Comparison of ENCODE assay signal across 16 cellular contexts in the genomic region with DNA sequence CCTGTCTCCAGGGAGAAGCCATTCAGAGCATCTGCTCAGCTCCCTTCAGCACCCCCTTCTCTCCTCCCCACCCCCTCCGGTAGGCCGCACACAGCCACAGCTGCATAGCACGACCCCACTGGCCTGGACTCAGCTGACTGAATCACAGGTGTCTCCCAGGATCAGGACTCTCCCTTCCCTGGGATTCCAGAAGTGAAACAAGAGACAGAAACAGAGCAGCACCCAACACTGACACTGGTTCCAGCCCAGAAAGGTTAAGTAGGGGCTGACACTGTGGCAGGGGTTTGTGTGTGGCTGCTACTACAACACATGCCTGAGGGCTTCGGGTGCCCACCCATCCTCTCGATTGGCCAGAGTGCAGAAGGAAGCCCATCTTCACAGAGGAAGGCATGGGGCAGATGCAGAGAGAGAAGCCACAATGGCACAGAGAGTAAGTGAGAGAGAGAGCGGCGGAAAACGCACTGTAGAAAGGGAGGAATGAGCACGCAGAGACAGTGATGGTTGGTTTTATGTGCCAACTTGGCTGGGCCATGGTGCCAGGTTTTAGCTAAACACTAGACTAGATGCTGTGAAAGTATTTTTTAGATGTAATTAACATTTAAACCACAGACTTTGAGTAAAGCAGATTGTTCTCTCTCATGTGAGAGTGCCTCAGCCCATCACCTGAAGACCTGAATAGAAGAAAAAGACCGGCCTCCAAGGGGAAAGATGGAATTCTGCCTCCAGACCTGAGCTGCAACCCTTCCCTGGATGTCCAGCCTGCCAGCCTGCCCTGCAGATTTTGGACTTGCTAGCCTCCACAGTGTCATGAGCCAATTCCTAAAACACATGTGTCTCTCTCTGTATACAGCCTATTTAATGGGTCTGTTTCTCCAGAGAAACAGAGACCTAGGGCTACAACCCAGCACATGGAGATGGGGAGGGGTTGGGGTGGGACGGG.
DNase-seq lines count a peak whose midpoint lies in the region; ATAC-seq, FAIRE-seq and TF ChIP-seq lines count a peak whose summit lies in the region.
"Had no signal": no experiment of that assay in that cellular context is flagged by ENCODE, and none has a peak within 500 bp of the region (broad histone marks: within the 10 kb centered on the region; RNA-seq: fewer than 3 reads in every experiment).

No MANE protein-coding gene starts in this region.

- H3K23me2 ChIP-seq in H1 (ENCODE audit: low read depth, low read length): no peaks in the 10 kb centered on the region

- peak overlapping the region; percentile 50 for H3K27ac ChIP-seq in left ventricle myocardium inferior (replicated peaks)
- H3K27ac ChIP-seq in heart left ventricle: peak overlapping the region in 1 of 12 donors; percentile 27
- no peak overlapping the region for H3K27ac ChIP-seq in H1 (ENCODE audit: low read depth, low read length)
- peak overlapping the region; percentile 81 for H3K27ac ChIP-seq in psoas muscle
- H3K27ac ChIP-seq in uterus: peak overlapping the region; percentile 21 to 46
- H3K27ac ChIP-seq: 22Rv1, PC-9 had no signal

- no peak overlapping the region for H3K4ac ChIP-seq in H1 (replicated peaks; ENCODE audit: insufficient read length, low read depth, low read length)

- peaks cover 0 to 57% of the 10 kb centered on the region in 2 experiments; a peak in 2 of 4 replicates for H3K79me2 ChIP-seq in H1 (ENCODE audit: control insufficient read depth in 1 of 2, insufficient read depth in 2 of 2, low read length in 2 of 2)

- H2AK5ac ChIP-seq in H1 (ENCODE audit: low read depth, low read length): no peak overlapping the region

- H2BK20ac ChIP-seq in H1 (ENCODE audit: low read length): no peak overlapping the region

- no peak overlapping the region for H2BK12ac ChIP-seq in H1 (ENCODE audit: low read depth, low read length)

- ATAC-seq in heart left ventricle (no peak), psoas muscle (peak in 2 of 4 donors; percentile 14 to 19), HG02642 (IDR thresholded peaks at IDR 0.05; ENCODE audit: poor library complexity, unreplicated experiment) (no peak), GM21737 (IDR thresholded peaks at IDR 0.05; ENCODE audit: unreplicated experiment) (no peak)
- ATAC-seq: CD8-positive, alpha-beta T cell; HCT116 had no signal

- no peak for TF ChIP-seq RAD21 in H1 (IDR thresholded peaks at IDR 0.05 in 1 of 2, conservative IDR thresholded peaks at IDR 0.05 in 1 of 2; ENCODE audit: low read depth in 2 of 2, low read length in 2 of 2)

- WGBS in heart left ventricle, 4 donors: 84 to 90% (median 88%) methylated on average over 11 of the region's 11 CpGs
- 91% methylated on average over 11 of the region's 11 CpGs; no CpG with 5 or more reads in 1 of the 2 experiments for WGBS in H1 (ENCODE audit: extremely low coverage in 1 of 2, insufficient coverage in 1 of 2, insufficient read length in 1 of 2, insufficient replicate concordance in 2 of 2, low coverage in 1 of 2, low lambda C conversion rate in 2 of 2, missing lambda C conversion rate in 1 of 2), 2 experiments
- WGBS in psoas muscle, 3 donors: 32 to 47% (median 36%) methylated on average over 11 of the region's 11 CpGs

- no peak overlapping the region for H3K4me2 ChIP-seq in H1 (ENCODE audit: insufficient read depth in 1 of 2, low read depth in 2 of 2, low read length in 2 of 2)
- H3K4me2 ChIP-seq: PC-9 had no signal

- H3K4me1 ChIP-seq in left ventricle myocardium inferior: peaks cover 66% of the 10 kb centered on the region
- H3K4me1 ChIP-seq in heart left ventricle: peaks cover 7 to 69% (median 43%) of the 10 kb centered on the region in 12 donors
- peaks cover 0 to 7% (median 2%) of the 10 kb centered on the region in 4 experiments; a peak in 4 of 7 replicates for H3K4me1 ChIP-seq in H1 (replicated peaks in 1 of 4; ENCODE audit: control insufficient read depth in 3 of 4, insufficient read depth in 4 of 4, low read length in 3 of 4)
- peaks cover 61% of the 10 kb centered on the region for H3K4me1 ChIP-seq in psoas muscle
- H3K4me1 ChIP-seq in uterus: no peaks in the 10 kb centered on the region

- no peak overlapping the region for H4K8ac ChIP-seq in H1 (ENCODE audit: extremely low read depth, insufficient read depth, low read length)

- no peak overlapping the region for H2BK15ac ChIP-seq in H1 (ENCODE audit: low read length)

- H4K5ac ChIP-seq in H1 (ENCODE audit: insufficient read length, low read depth, low read length): no peak overlapping the region

- no peaks in the 10 kb centered on the region for H3K9me3 ChIP-seq in left ventricle myocardium inferior (replicated peaks)
- peaks cover 0 to 5% (median 0%) of the 10 kb centered on the region in 12 donors for H3K9me3 ChIP-seq in heart left ventricle
- no peaks in the 10 kb centered on the region for H3K9me3 ChIP-seq in H1 (ENCODE audit: insufficient read depth in 2 of 2, low read depth in 1 of 2, low read length in 1 of 2)
- H3K9me3 ChIP-seq in psoas muscle: no peaks in the 10 kb centered on the region
- no peaks in the 10 kb centered on the region for H3K9me3 ChIP-seq in uterus

- no peak overlapping the region for H3K18ac ChIP-seq in H1 (ENCODE audit: extremely low read depth, low read length)

- H3K9ac ChIP-seq in H1 (replicated peaks in 1 of 4; ENCODE audit: extremely low read depth in 1 of 4, low read depth in 3 of 4, low read length in 3 of 4): no peak overlapping the region

- FAIRE-seq in H1 (lab: Jason Lieb, UNC): no peak

- H3K27me3 ChIP-seq in left ventricle myocardium inferior (ENCODE audit: low read depth) (no peaks in the 10 kb centered on the region), heart left ventricle (no peaks in the 10 kb centered on the region), H1 (replicated peaks in 1 of 4; ENCODE audit: control insufficient read depth in 3 of 4, extremely low read depth in 1 of 4, insufficient read depth in 3 of 4, low read length in 3 of 4) (no peaks in the 10 kb centered on the region), psoas muscle (ENCODE audit: insufficient read depth in 3 of 3, low read length in 2 of 3) (no peaks in the 10 kb centered on the region), uterus (no peaks in the 10 kb centered on the region)

- H2BK120ac ChIP-seq in H1 (replicated peaks; ENCODE audit: low read depth, low read length): no peak overlapping the region

- TF ChIP-seq EP300 in H1 (IDR thresholded peaks at IDR 0.05; ENCODE audit: borderline replicate concordance in 1 of 2, low read depth in 2 of 2, low read length in 2 of 2): no peak

- H4K91ac ChIP-seq in H1 (replicated peaks; ENCODE audit: insufficient read length, low read length): no peak overlapping the region

- H3K14ac ChIP-seq in H1 (ENCODE audit: insufficient read length): no peak overlapping the region

- H2BK5ac ChIP-seq in H1 (ENCODE audit: low read depth, low read length): peak overlapping the region; percentile 61; the same call in 1 of the 2 replicates

- H3K79me1 ChIP-seq in H1 (ENCODE audit: low read depth, low read length): peaks cover 2% of the 10 kb centered on the region; the same call in 1 of the 2 replicates

- POLR2A ChIA-PET in H1 (lab: Charles Lee; ENCODE audit: partially characterized antibody): interaction anchor here (1.1 kb wide), 1 partner anchor 20 kb away, joined by 3 read pairs; no protein-coding TSS in a partner anchor

- no peak overlapping the region for H3K56ac ChIP-seq in H1 (replicated peaks; ENCODE audit: insufficient read length, low read depth, low read length)

- no peak overlapping the region for H2AFZ ChIP-seq in H1 (ENCODE audit: low read length)
- H2AFZ ChIP-seq: PC-9 had no signal

- H4K20me1 ChIP-seq in H1 (replicated peaks in 1 of 2; ENCODE audit: control insufficient read depth in 1 of 2, insufficient read depth in 2 of 2, low read length in 2 of 2): peaks cover 5% of the 10 kb centered on the region in 2 experiments

- H3K23ac ChIP-seq in H1 (ENCODE audit: insufficient read length): no peak overlapping the region

- TF ChIP-seq CTCF in left ventricle myocardium inferior (IDR thresholded peaks at IDR 0.05; ENCODE audit: borderline replicate concordance) (no peak), heart left ventricle (IDR thresholded peaks at IDR 0.05) (no peak), H1 (IDR thresholded peaks at IDR 0.05; ENCODE audit: control extremely low read depth in 1 of 3, insufficient read depth in 1 of 3, low read depth in 1 of 3, low read length in 3 of 3) (no peak), psoas muscle (IDR thresholded peaks at IDR 0.05) (no peak), uterus (IDR thresholded peaks at IDR 0.05) (no peak)

- intact Hi-C loops in left ventricle myocardium inferior (cut with micrococcal nuclease) (loop anchor here (10.0 kb wide), 2 partner anchors 60 to 200 kb away; no protein-coding TSS in a partner anchor), heart left ventricle (cut with DNase I) (loop anchor here in 9 of 10 donors (5.0 to 10.0 kb wide), 6 partner anchors 33 to 580 kb away; partner anchors contain the start of gene ZPBP (in 1 of the 9)), psoas muscle (cut with DNase I) (loop anchor here (5.0 kb wide), 3 partner anchors 33 to 208 kb away; no protein-coding TSS in a partner anchor), uterus (cut with DNase I; ENCODE audit: low total_unique reads) (loop anchor here (10.0 kb wide), 1 partner anchor 200 kb away; no protein-coding TSS in a partner anchor)

- no peak for DNase-seq in left ventricle myocardium inferior
- no peak for DNase-seq in heart left ventricle
- DNase-seq in H1 (ENCODE audit: low read depth in 1 of 2, low spot score in 2 of 2): no peak
- DNase-seq in psoas muscle: no peak
- no peak for DNase-seq in uterus
- DNase-seq in NCI-H2029 treated with DMSO at 0.1 percent for 48 hours (lab: John Stamatoyannopoulos, UW): no peak
- DNase-seq: CD8-positive, alpha-beta T cell; KBM-7; NCI-H1092; NCI-H1694; NCI-H69; PC-9 had no signal

- CTCF ChIA-PET in H1 (lab: Charles Lee; ENCODE audit: partially characterized antibody): interaction anchor here (0.7 to 1.4 kb wide), 6 partner anchors 10 to 466 kb away, joined by 3 to 5 read pairs (median 4); no protein-coding TSS in a partner anchor

- H3K4me3 ChIP-seq in left ventricle myocardium inferior: no peak overlapping the region
- no peak overlapping the region for H3K4me3 ChIP-seq in heart left ventricle
- no peak overlapping the region for H3K4me3 ChIP-seq in H1 (ENCODE audit: extremely low read depth in 1 of 4, insufficient read depth in 2 of 4, low read depth in 3 of 4, low read length in 4 of 4)
- H3K4me3 ChIP-seq in psoas muscle: no peak overlapping the region
- H3K4me3 ChIP-seq in uterus: no peak overlapping the region
- H3K4me3 ChIP-seq: PC-9 had no signal

- TF ChIP-seq POLR2A in heart left ventricle (IDR thresholded peaks at IDR 0.05) (no peak), H1 (IDR thresholded peaks at IDR 0.05; ENCODE audit: control extremely low read depth in 1 of 2, low read depth in 2 of 2, low read length in 2 of 2) (no peak), uterus (IDR thresholded peaks at IDR 0.05) (no peak)

- peaks cover 11% of the 10 kb centered on the region for H3K36me3 ChIP-seq in left ventricle myocardium inferior
- H3K36me3 ChIP-seq in heart left ventricle: peaks cover 0 to 28% (median 16%) of the 10 kb centered on the region in 9 donors
- peaks cover 0 to 10% (median 5%) of the 10 kb centered on the region in 4 experiments; a peak in 2 of 8 replicates for H3K36me3 ChIP-seq in H1 (ENCODE audit: control insufficient read depth in 2 of 4, insufficient read depth in 4 of 4, low read length in 3 of 4)
- H3K36me3 ChIP-seq in psoas muscle (ENCODE audit: insufficient read depth in 1 of 2, low read depth in 1 of 2): peaks cover 2 to 23% of the 10 kb centered on the region in 2 donors
- H3K36me3 ChIP-seq in uterus: no peaks in the 10 kb centered on the region
